ENCODE assay signal across 1 cellular context in genomic region chr6:144330588-144330987, GRCh38.
A peak's percentile ranks its signal among the peaks of the same experiment; 100 is the strongest.
TF ChIP-seq lines count a peak whose summit lies in the region.

No MANE protein-coding gene starts in this region.

TF ChIP-seq in WTC11, 78 proteins besides CTCF, POLR2A, EP300 and RAD21 (continued from another document):
- TF ChIP-seq ATF6 (CRISPR knock-in tag; IDR thresholded peaks at IDR 0.05) (no peak), NR2C2 (CRISPR knock-in tag; IDR thresholded peaks at IDR 0.05) (no peak), SMAD3 (CRISPR knock-in tag; IDR thresholded peaks at IDR 0.05; ENCODE audit: borderline replicate concordance) (no peak), ZNF121 (CRISPR knock-in tag; IDR thresholded peaks at IDR 0.05) (0 out of 2 replicates have a peak, but pooled peaks have one; percentile 31), ETV6 (CRISPR knock-in tag; IDR thresholded peaks at IDR 0.05) (peak; percentile 57; the same call in 1 of the 2 replicates), TEAD1 (CRISPR knock-in tag; IDR thresholded peaks at IDR 0.05) (peak; percentile 98; the same call in 1 of the 2 replicates), JUN (CRISPR knock-in tag; IDR thresholded peaks at IDR 0.05) (no peak), MXD4 (CRISPR knock-in tag; IDR thresholded peaks at IDR 0.05; ENCODE audit: borderline replicate concordance) (no peak), JAZF1 (CRISPR knock-in tag; IDR thresholded peaks at IDR 0.05) (no peak), CBFB (CRISPR knock-in tag; IDR thresholded peaks at IDR 0.05; ENCODE audit: low read depth) (no peak), ZNF263 (CRISPR knock-in tag; IDR thresholded peaks at IDR 0.05; ENCODE audit: low read depth) (no peak), STAT6 (CRISPR knock-in tag; conservative IDR thresholded peaks at IDR 0.05; ENCODE audit: low read depth) (no peak), OVOL2 (CRISPR knock-in tag; IDR thresholded peaks at IDR 0.05; ENCODE audit: borderline replicate concordance) (no peak), ATF1 (CRISPR knock-in tag; IDR thresholded peaks at IDR 0.05) (no peak), HMGXB4 (CRISPR knock-in tag; IDR thresholded peaks at IDR 0.05) (no peak), E2F5 (CRISPR knock-in tag; IDR thresholded peaks at IDR 0.05) (no peak), GTF2I (CRISPR knock-in tag; conservative IDR thresholded peaks at IDR 0.05) (no peak), FOXJ3 (CRISPR knock-in tag; IDR thresholded peaks at IDR 0.05; ENCODE audit: borderline replicate concordance) (no peak), USF1 (CRISPR knock-in tag; IDR thresholded peaks at IDR 0.05) (no peak), ZBTB21 (CRISPR knock-in tag; IDR thresholded peaks at IDR 0.05; ENCODE audit: borderline replicate concordance) (no peak; the same call in 1 of the 2 replicates), PRDM15 (CRISPR knock-in tag; IDR thresholded peaks at IDR 0.05) (no peak), IRF2 (CRISPR knock-in tag; IDR thresholded peaks at IDR 0.05; ENCODE audit: borderline replicate concordance, low read depth) (no peak), PRRX2 (CRISPR knock-in tag; IDR thresholded peaks at IDR 0.05) (no peak), ZNF425 (CRISPR knock-in tag; conservative IDR thresholded peaks at IDR 0.05) (no peak), ZNF671 (CRISPR knock-in tag; IDR thresholded peaks at IDR 0.05) (no peak), AR (CRISPR knock-in tag; IDR thresholded peaks at IDR 0.05) (peak; percentile 64), PREB (CRISPR knock-in tag; IDR thresholded peaks at IDR 0.05; ENCODE audit: borderline replicate concordance) (no peak), ESRRA (CRISPR knock-in tag; IDR thresholded peaks at IDR 0.05; ENCODE audit: borderline replicate concordance) (no peak), ZNF232 (CRISPR knock-in tag; IDR thresholded peaks at IDR 0.05) (no peak), CREM (CRISPR knock-in tag; IDR thresholded peaks at IDR 0.05) (no peak), TP53 (CRISPR knock-in tag; IDR thresholded peaks at IDR 0.05) (no peak)
TF ChIP-seq in WTC11: peak in this region for 9.
